8 cellular contexts compared by ENCODE assay signal in the genomic region with DNA sequence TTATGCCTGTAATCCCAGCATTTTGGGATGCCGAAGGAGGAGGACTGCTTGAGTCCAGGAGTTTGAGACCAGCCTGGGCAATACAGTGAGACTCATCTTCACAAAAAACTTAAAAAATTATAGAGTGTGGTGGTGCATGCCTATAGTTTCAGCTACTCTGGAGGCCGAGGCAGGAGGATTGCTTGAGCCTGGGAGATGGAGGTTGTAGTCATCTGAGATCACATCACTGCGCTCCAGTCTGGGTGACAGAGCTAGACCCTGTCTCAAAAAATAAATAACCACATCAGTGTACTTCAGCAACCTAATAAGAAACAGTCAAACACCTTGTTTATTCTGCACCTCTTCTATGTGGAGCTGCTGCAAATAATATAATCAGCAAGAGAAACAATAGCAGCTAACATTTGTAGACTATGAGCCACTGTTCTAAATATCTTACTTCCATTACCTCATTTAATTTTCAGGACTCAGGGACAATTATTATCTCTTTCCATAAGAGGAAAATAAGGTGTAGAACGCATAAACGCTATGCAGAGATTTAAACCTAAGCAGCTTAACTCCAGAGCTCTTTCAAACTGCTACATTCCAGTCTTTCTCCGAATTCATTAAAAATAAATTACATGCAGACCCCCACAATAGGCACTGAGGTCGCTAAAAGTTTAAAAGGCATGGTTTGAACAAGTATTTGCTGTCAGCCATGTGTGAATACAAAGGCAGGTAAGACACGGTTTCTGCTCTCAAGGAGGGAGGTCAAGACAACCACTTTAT. TPM values are rescaled to one million over a fixed set of nuclear protein-coding genes. Genes with fewer than 3 reads are reported as not detected.
DNase-seq lines count a peak whose midpoint lies in the region; ATAC-seq and TF ChIP-seq lines count a peak whose summit lies in the region.

No MANE protein-coding gene starts in this region.

- POLR2A ChIA-PET in A673 (lab: Charles Lee; ENCODE audit: low non-redundant PET), result no interaction called here

- peak overlapping the region; percentile 87 for H3K27ac ChIP-seq in A673 (ENCODE audit: low read depth, low read length, poor library complexity, severe bottlenecking)
- no peak overlapping the region for H3K27ac ChIP-seq in brain microvascular endothelial cell

- DNase-seq in A673 (ENCODE audit: low spot score) (no peak), HFFc6 (no peak), brain microvascular endothelial cell (no peak), mucosa of descending colon (no peak), GOT3 (lab: John Stamatoyannopoulos, UW) (no peak)

- H3K36me3 ChIP-seq in A673 (ENCODE audit: insufficient read depth, low read length, poor library complexity, severe bottlenecking), result peaks cover 21% of the 10 kb centered on the region
- no peaks in the 10 kb centered on the region for H3K36me3 ChIP-seq in brain microvascular endothelial cell (replicated peaks)
- H3K36me3 ChIP-seq in mucosa of descending colon (ENCODE audit: low read depth), result no peaks in the 10 kb centered on the region

- H3K4me1 ChIP-seq in A673 (ENCODE audit: insufficient read depth, low read length, poor library complexity, severe bottlenecking), result peaks cover 15% of the 10 kb centered on the region
- H3K4me1 ChIP-seq in mononuclear cell (ENCODE audit: insufficient read depth, low read length), result peaks cover 39% of the 10 kb centered on the region
- peaks cover 15% of the 10 kb centered on the region for H3K4me1 ChIP-seq in mucosa of descending colon (ENCODE audit: low read depth)

- in situ Hi-C loops in brain microvascular endothelial cell (cut with HindIII; ENCODE audit: low pct_ligation_motif_present, low sequenced_read_pairs), result no loop called here

- no peak for TF ChIP-seq CTCF in A673 (conservative IDR thresholded peaks at IDR 0.05; ENCODE audit: low read depth, low read length)
- TF ChIP-seq CTCF in HFFc6 (IDR thresholded peaks at IDR 0.05), result no peak
- no peak for TF ChIP-seq CTCF in brain microvascular endothelial cell (IDR thresholded peaks at IDR 0.05; ENCODE audit: low read depth, low read length, missing control alignments)
- TF ChIP-seq CTCF in mucosa of descending colon (IDR thresholded peaks at IDR 0.05), result no peak

- ATAC-seq in mucosa of descending colon (no peak), GM21619 (IDR thresholded peaks at IDR 0.05; ENCODE audit: unreplicated experiment) (no peak), HG03457 (IDR thresholded peaks at IDR 0.05; ENCODE audit: unreplicated experiment) (no peak)

- peak overlapping the region; percentile 99 for H3K4me3 Mint-ChIP-seq in HFFc6

- CTCF ChIA-PET in A673 (lab: Charles Lee), result interaction anchor here (3.0 kb wide), 1 partner anchor 9 kb away, joined by 20 read pairs; no protein-coding TSS in a partner anchor

- no peaks in the 10 kb centered on the region for H3K9me3 Mint-ChIP-seq in HFFc6

- H3K27me3 ChIP-seq in A673 (replicated peaks; ENCODE audit: insufficient read depth, low read depth, low read length, poor library complexity), result no peaks in the 10 kb centered on the region
- no peaks in the 10 kb centered on the region for H3K27me3 ChIP-seq in brain microvascular endothelial cell (replicated peaks)
- no peaks in the 10 kb centered on the region for H3K27me3 ChIP-seq in mononuclear cell (ENCODE audit: insufficient read depth, low read length)

- H3K27me3 Mint-ChIP-seq in HFFc6 (ENCODE audit: insufficient read depth), result 0 out of 2 replicates have a peak, but pooled peaks cover 1% of the 10 kb centered on the region

- intact Hi-C loops in A673 (cut with micrococcal nuclease; ENCODE audit: unreplicated experiment), result no loop called here
- intact Hi-C loops in mucosa of descending colon (cut with DNase I, micrococcal nuclease), result no loop called here

- H3K27ac Mint-ChIP-seq in HFFc6, result peak overlapping the region; percentile 51

- H3K4me3 ChIP-seq in A673 (ENCODE audit: low read depth, low read length, poor library complexity, severe bottlenecking) (peak overlapping the region; percentile 64), brain microvascular endothelial cell (ENCODE audit: low read depth, low read length) (peak overlapping the region; percentile 95), mononuclear cell (ENCODE audit: low read length) (peak overlapping the region; percentile 89), mucosa of descending colon (no peak overlapping the region)

- no peaks in the 10 kb centered on the region for H3K9me3 ChIP-seq in A673 (ENCODE audit: low read depth, low read length, poor library complexity, severe bottlenecking)
- no peaks in the 10 kb centered on the region for H3K9me3 ChIP-seq in mononuclear cell (ENCODE audit: low read depth, low read length)
- H3K9me3 ChIP-seq in mucosa of descending colon, result no peaks in the 10 kb centered on the region

- peaks cover 6% of the 10 kb centered on the region for H3K36me3 Mint-ChIP-seq in HFFc6 (ENCODE audit: low read depth)

- H3K4me1 Mint-ChIP-seq in HFFc6 (ENCODE audit: low read depth), result peaks cover 32% of the 10 kb centered on the region

- BruUV-seq in A673 (replicated peaks; lab: Mats Ljungman, UMichigan), result no TSS peak

RNA-seq across cellular contexts. Expression of a gene that starts 1.2 kb away (rescaled TPM):
- total RNA-seq in A673 (2021), result 40.2 and 46.7 TPM in 2 replicates
- 10 to 100 TPM in 3 of 6 experiments, 1 to 10 TPM in 3; 8.7 to 11.6 (median 10.3) TPM for total RNA-seq in HFFc6 (2021; fragmentation: NEBNext Ultra II Directional; extraction: Animal tissue kit (Norgen Biotek cat#: 25700))
- 7.8 TPM for total RNA-seq in mononuclear cell
- total RNA-seq in mucosa of descending colon, result 10 to 100 TPM; 13.1 to 14.0 (median 13.2) TPM
